ENCODE assay signal across 21 cellular contexts in genomic region chr10:13321576-13321975, GRCh38.
"Had no signal": no experiment of that assay in that cellular context is flagged by ENCODE, and none has a peak within 500 bp of the region (broad histone marks: within the 10 kb centered on the region; RNA-seq: fewer than 3 reads in every experiment).

No MANE protein-coding gene starts in this region.

- H3K27ac ChIP-seq: foreskin keratinocyte, hepatocyte, left ventricle myocardium inferior, neutrophil, right atrium auricular region, sigmoid colon, skin epidermis had no signal

- H3K4me3 Mint-ChIP-seq: dendritic cell treated with granulocyte-macrophage colony-stimulating factor and Interleukin-4, amounts not matched to agents 40 ng/mL and 50 ng/mL, for 4 days; effector memory CD8-positive, alpha-beta T cell; naive B cell; nephron; stimulated activated naive B cell treated with anti-CD40 and anti-IgM and Interleukin-4, amounts not matched to agents 10 μg/mL and 1 μg/mL and 100 μg/mL, for 72 hours had no signal

- H3K9me3 ChIP-seq: left ventricle myocardium inferior, neutrophil, right atrium auricular region, sigmoid colon had no signal

- H3K4me3 ChIP-seq: hepatocyte, left ventricle myocardium inferior, lung, right atrium auricular region, sigmoid colon, skin epidermis had no signal

- H3K9me3 Mint-ChIP-seq: dendritic cell treated with granulocyte-macrophage colony-stimulating factor and Interleukin-4, amounts not matched to agents 40 ng/mL and 50 ng/mL, for 4 days; effector memory CD8-positive, alpha-beta T cell; naive B cell; nephron; stimulated activated naive B cell treated with anti-CD40 and anti-IgM and Interleukin-4, amounts not matched to agents 10 μg/mL and 1 μg/mL and 100 μg/mL, for 72 hours had no signal

- DNase-seq: effector memory CD8-positive, alpha-beta T cell; erythroblast; foreskin keratinocyte; head of caudate nucleus; kidney; left cardiac atrium; left ventricle myocardium inferior; mesendoderm; naive B cell; sigmoid colon; stimulated activated CD4-positive, alpha-beta T cell treated with anti-CD3 and anti-CD28 coated beads, Interleukin-2, amount 100 ng/mL, for 24 hours; stimulated activated CD4-positive, alpha-beta T cell treated with anti-CD3 and anti-CD28 coated beads, Interleukin-4, amount 100 ng/mL, for 4 hours; stimulated activated naive B cell treated with anti-CD40 and anti-IgM and Interleukin-4, amounts not matched to agents 10 μg/mL and 1 μg/mL and 100 μg/mL, for 72 hours; trophoblast cell had no signal

- H3K4me1 ChIP-seq: foreskin keratinocyte, right atrium auricular region, sigmoid colon had no signal

- H3K27me3 Mint-ChIP-seq: dendritic cell treated with granulocyte-macrophage colony-stimulating factor and Interleukin-4, amounts not matched to agents 40 ng/mL and 50 ng/mL, for 4 days; effector memory CD8-positive, alpha-beta T cell; naive B cell; stimulated activated naive B cell treated with anti-CD40 and anti-IgM and Interleukin-4, amounts not matched to agents 10 μg/mL and 1 μg/mL and 100 μg/mL, for 72 hours had no signal

- H3K27ac Mint-ChIP-seq: dendritic cell treated with granulocyte-macrophage colony-stimulating factor and Interleukin-4, amounts not matched to agents 40 ng/mL and 50 ng/mL, for 4 days; nephron; stimulated activated naive B cell treated with anti-CD40 and anti-IgM and Interleukin-4, amounts not matched to agents 10 μg/mL and 1 μg/mL and 100 μg/mL, for 72 hours had no signal

- H3K27me3 ChIP-seq: foreskin keratinocyte, hepatocyte, neutrophil, right atrium auricular region, sigmoid colon had no signal

- ATAC-seq: effector memory CD8-positive, alpha-beta T cell; foreskin keratinocyte; left cardiac atrium; stimulated activated naive B cell treated with anti-CD40 and anti-IgM and Interleukin-4, amounts not matched to agents 10 μg/mL and 1 μg/mL and 100 μg/mL, for 72 hours had no signal

- H3K4me1 Mint-ChIP-seq: naive B cell, nephron had no signal
